18 cellular contexts compared by ENCODE assay signal in genomic region chr20:34099675-34100074, GRCh38.
"Had no signal": no experiment of that assay in that cellular context is flagged by ENCODE, and none has a peak within 500 bp of the region (broad histone marks: within the 10 kb centered on the region; RNA-seq: fewer than 3 reads in every experiment).

No MANE protein-coding gene starts in this region.

- H3K27me3 Mint-ChIP-seq: activated naive CD4-positive, alpha-beta T cell treated with anti-CD3 and anti-CD28 coated beads, Interleukin-2, amount 50 U/mL, for 24 hours had no signal

- H3K27me3 ChIP-seq: brain microvascular endothelial cell, gastrocnemius medialis, heart left ventricle, stomach, testis, upper lobe of right lung had no signal

- H3K4me1 ChIP-seq: gastrocnemius medialis, upper lobe of right lung had no signal

- H3K4me1 Mint-ChIP-seq: nephron progenitor cell had no signal

- ATAC-seq: gastrocnemius medialis, heart left ventricle, right cardiac atrium, upper lobe of right lung had no signal

- H3K4me3 Mint-ChIP-seq: activated naive CD4-positive, alpha-beta T cell treated with anti-CD3 and anti-CD28 coated beads, Interleukin-2, amount 50 U/mL, for 24 hours; immature natural killer cell; nephron progenitor cell had no signal

- H3K9me3 Mint-ChIP-seq: activated naive CD4-positive, alpha-beta T cell treated with anti-CD3 and anti-CD28 coated beads, Interleukin-2, amount 50 U/mL, for 24 hours; immature natural killer cell; nephron progenitor cell had no signal

- H3K9me3 ChIP-seq: gastrocnemius medialis, heart left ventricle, stomach, testis, upper lobe of right lung had no signal

- DNase-seq: activated effector memory CD4-positive, alpha-beta T cell treated with Interleukin-2 at 50 U/mL for 16 hours; brain microvascular endothelial cell; effector memory CD4-positive, alpha-beta T cell; gastrocnemius medialis; heart left ventricle; immature natural killer cell; mesenchymal stem cell; nephron progenitor cell; occipital lobe; right cardiac atrium; stimulated activated CD4-positive, alpha-beta T cell treated with anti-CD3 and anti-CD28 coated beads, Interleukin-4, amount 100 ng/mL, for 4 hours; stimulated activated CD8-positive, alpha-beta memory T cell treated with anti-CD3 and anti-CD28 coated beads, Interleukin-4, amount 100 ng/mL, for 48 hours; stomach; testis; upper lobe of right lung had no signal

- H3K27ac ChIP-seq: brain microvascular endothelial cell, epithelial cell of prostate, gastrocnemius medialis, heart left ventricle, stomach, upper lobe of right lung had no signal

- H3K4me3 ChIP-seq: gastrocnemius medialis, heart left ventricle, smooth muscle cell, stomach, testis, upper lobe of right lung had no signal
